Comparison of ENCODE assay signal across 1 cellular context in the genomic region with DNA sequence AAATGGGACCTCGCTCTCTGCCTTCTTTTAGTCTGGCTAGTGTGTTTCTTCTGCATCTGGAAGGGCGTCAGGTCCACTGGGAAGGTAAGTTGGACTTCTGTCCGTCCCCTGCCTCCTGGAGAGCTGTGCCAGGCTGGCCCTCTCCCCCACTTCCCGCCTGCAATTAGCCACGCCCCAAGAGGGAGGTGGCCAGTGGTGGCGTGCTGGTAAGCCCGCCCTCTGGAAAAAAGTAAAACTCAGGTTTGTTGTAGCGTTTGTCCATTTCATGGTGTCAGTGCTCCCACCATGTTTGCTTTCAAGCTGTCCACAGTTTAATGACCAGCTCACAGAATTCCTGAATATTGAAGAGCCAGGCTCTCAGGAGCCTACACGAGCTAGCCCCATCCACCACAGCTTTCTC.
TF ChIP-seq lines count a peak whose summit lies in the region.

No MANE protein-coding gene starts in this region.

TF ChIP-seq in IMR-90, 13 proteins besides CTCF, POLR2A, EP300 and RAD21 (continued from another document):
- TF ChIP-seq, protein P1, sequence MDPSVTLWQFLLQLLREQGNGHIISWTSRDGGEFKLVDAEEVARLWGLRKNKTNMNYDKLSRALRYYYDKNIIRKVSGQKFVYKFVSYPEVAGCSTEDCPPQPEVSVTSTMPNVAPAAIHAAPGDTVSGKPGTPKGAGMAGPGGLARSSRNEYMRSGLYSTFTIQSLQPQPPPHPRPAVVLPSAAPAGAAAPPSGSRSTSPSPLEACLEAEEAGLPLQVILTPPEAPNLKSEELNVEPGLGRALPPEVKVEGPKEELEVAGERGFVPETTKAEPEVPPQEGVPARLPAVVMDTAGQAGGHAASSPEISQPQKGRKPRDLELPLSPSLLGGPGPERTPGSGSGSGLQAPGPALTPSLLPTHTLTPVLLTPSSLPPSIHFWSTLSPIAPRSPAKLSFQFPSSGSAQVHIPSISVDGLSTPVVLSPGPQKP (IDR thresholded peaks at IDR 0.05; ENCODE audit: borderline replicate concordance, low read depth, low read length) = no peak
- TF ChIP-seq CEBPB (IDR thresholded peaks at IDR 0.05; ENCODE audit: low read depth, low read length) (no peak), CHD1 (IDR thresholded peaks at IDR 0.05; ENCODE audit: low read depth, low read length) (no peak), FOS (IDR thresholded peaks at IDR 0.05; ENCODE audit: low read depth, low read length) (no peak), RCOR1 (IDR thresholded peaks at IDR 0.05; ENCODE audit: insufficient replicate concordance, low read length) (no peak), SMC3 (IDR thresholded peaks at IDR 0.05; ENCODE audit: low read depth, low read length) (no peak), RFX5 (IDR thresholded peaks at IDR 0.05; ENCODE audit: low read depth, low read length) (no peak), NFE2L2 (IDR thresholded peaks at IDR 0.05; ENCODE audit: low read depth, low read length) (no peak), BHLHE40 (IDR thresholded peaks at IDR 0.05; ENCODE audit: low read depth, low read length) (no peak), MXI1 (IDR thresholded peaks at IDR 0.05; ENCODE audit: borderline replicate concordance, low read depth, low read length) (no peak), MAZ (IDR thresholded peaks at IDR 0.05; ENCODE audit: borderline replicate concordance, low read depth, low read length) (no peak)
- TF ChIP-seq, protein P2, sequence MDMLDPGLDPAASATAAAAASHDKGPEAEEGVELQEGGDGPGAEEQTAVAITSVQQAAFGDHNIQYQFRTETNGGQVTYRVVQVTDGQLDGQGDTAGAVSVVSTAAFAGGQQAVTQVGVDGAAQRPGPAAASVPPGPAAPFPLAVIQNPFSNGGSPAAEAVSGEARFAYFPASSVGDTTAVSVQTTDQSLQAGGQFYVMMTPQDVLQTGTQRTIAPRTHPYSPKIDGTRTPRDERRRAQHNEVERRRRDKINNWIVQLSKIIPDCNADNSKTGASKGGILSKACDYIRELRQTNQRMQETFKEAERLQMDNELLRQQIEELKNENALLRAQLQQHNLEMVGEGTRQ (IDR thresholded peaks at IDR 0.05; ENCODE audit: low read depth, low read length) = no peak
